In genomic region chr12:102629262-102629888, GRCh38 we compare ENCODE assay signal across 32 cellular contexts.
DNase-seq lines count a peak whose midpoint lies in the region; ATAC-seq, FAIRE-seq and TF ChIP-seq lines count a peak whose summit lies in the region.
"Had no signal": no experiment of that assay in that cellular context is flagged by ENCODE, and none has a peak within 500 bp of the region (broad histone marks: within the 10 kb centered on the region; RNA-seq: fewer than 3 reads in every experiment).

No MANE protein-coding gene starts in this region.

- H3K79me2 ChIP-seq in astrocyte (ENCODE audit: insufficient read depth, low read length) (no peaks in the 10 kb centered on the region), osteoblast (ENCODE audit: insufficient read depth, low read length) (no peaks in the 10 kb centered on the region)
- H3K79me2 ChIP-seq: hepatocyte had no signal

- H4K20me1 ChIP-seq in astrocyte (ENCODE audit: insufficient read depth, low read length) (no peaks in the 10 kb centered on the region), osteoblast (ENCODE audit: insufficient read depth, low read length) (no peaks in the 10 kb centered on the region)

- H3K4me1 ChIP-seq in astrocyte (ENCODE audit: insufficient read depth, low read length) = peaks cover 6% of the 10 kb centered on the region
- peaks cover 41% of the 10 kb centered on the region for H3K4me1 ChIP-seq in osteoblast (ENCODE audit: insufficient read depth, low read length)
- no peaks in the 10 kb centered on the region for H3K4me1 ChIP-seq in gastrocnemius medialis
- H3K4me1 ChIP-seq: Caco-2, esophagus squamous epithelium, suprapubic skin, upper lobe of left lung had no signal

- no peak overlapping the region for H2AFZ ChIP-seq in astrocyte (ENCODE audit: low read depth, low read length)
- peak overlapping the region; percentile 54 for H2AFZ ChIP-seq in osteoblast (ENCODE audit: low read length)
- H2AFZ ChIP-seq: hepatocyte had no signal

- intact Hi-C loops in gastrocnemius medialis (cut with DNase I; ENCODE audit: low total_unique reads) = no loop called here

- ATAC-seq in gastrocnemius medialis = no peak
- ATAC-seq: left colon; Panc1; stimulated activated naive B cell treated with anti-CD40 and anti-IgM and Interleukin-4, amounts not matched to agents 10 μg/mL and 1 μg/mL and 100 μg/mL, for 72 hours had no signal

- H3K4me3 ChIP-seq in astrocyte (ENCODE audit: insufficient read depth, low read depth, low read length) = no peak overlapping the region
- H3K4me3 ChIP-seq in osteoblast (ENCODE audit: insufficient read depth, low read length) = no peak overlapping the region
- H3K4me3 ChIP-seq in gastrocnemius medialis = no peak overlapping the region
- H3K4me3 ChIP-seq: esophagus squamous epithelium, hepatocyte, MG63, ovary, skin epidermis, suprapubic skin, upper lobe of left lung had no signal

- no peak for TF ChIP-seq POLR2A in gastrocnemius medialis (IDR thresholded peaks at IDR 0.05)

- peaks cover 6% of the 10 kb centered on the region for H3K9me3 ChIP-seq in astrocyte (ENCODE audit: insufficient read depth, low read depth, low read length)
- peaks cover 2% of the 10 kb centered on the region for H3K9me3 ChIP-seq in osteoblast (ENCODE audit: low read depth, low read length)
- H3K9me3 ChIP-seq in gastrocnemius medialis = no peaks in the 10 kb centered on the region
- H3K9me3 ChIP-seq: ovary had no signal

- H3K4me2 ChIP-seq in astrocyte (ENCODE audit: low read length) (no peak overlapping the region), osteoblast (ENCODE audit: insufficient read depth, low read length) (peak overlapping the region; percentile 41)
- H3K4me2 ChIP-seq: hepatocyte had no signal

- H3K9ac ChIP-seq in astrocyte (ENCODE audit: low read length) = no peak overlapping the region

- H3K27ac Mint-ChIP-seq in astrocyte (ENCODE audit: unreplicated experiment) = no peak overlapping the region
- H3K27ac Mint-ChIP-seq: activated CD4-positive, alpha-beta T cell treated with anti-CD3 and anti-CD28 coated beads, Interleukin-2, amount 10 ng/mL, durations not matched to agents 7 days and 5 days; activated naive CD8-positive, alpha-beta T cell treated with anti-CD3 and anti-CD28 coated beads, Interleukin-2, amount 10 ng/mL, durations not matched to agents 7 days and 5 days; activated T-cell treated with anti-CD3 and anti-CD28 coated beads, Interleukin-2, amount 50 U/mL, for 24 hours; CD14-positive monocyte; nephron progenitor cell; stimulated activated naive B cell treated with anti-CD40 and anti-IgM and Interleukin-4, amounts not matched to agents 10 μg/mL and 1 μg/mL and 100 μg/mL, for 72 hours had no signal

- DNase-seq in ELR (ENCODE audit: low read depth) (peak; percentile 56), M059J (ENCODE audit: low read depth) (peak; percentile 32), astrocyte (ENCODE audit: low read depth) (peak; percentile 20), osteoblast (ENCODE audit: insufficient read length, low spot score, missing footprints) (peak; percentile 4), HK-2 (ENCODE audit: unreplicated experiment) (no peak), DMS153 treated with DMSO at 0.1 percent for 48 hours (lab: John Stamatoyannopoulos, UW; ENCODE audit: unreplicated experiment) (no peak), gastrocnemius medialis (no peak)
- DNase-seq: activated CD4-positive, alpha-beta T cell treated with anti-CD3 and anti-CD28 coated beads, Interleukin-2, amount 10 ng/mL, durations not matched to agents 7 days and 5 days; activated gamma-delta T cell; activated naive CD8-positive, alpha-beta T cell treated with anti-CD3 and anti-CD28 coated beads, Interleukin-2, amount 10 ng/mL, durations not matched to agents 7 days and 5 days; activated T-cell treated with anti-CD3 and anti-CD28 coated beads, Interleukin-2, amount 50 U/mL, for 24 hours; Caco-2; DMS79; esophagus squamous epithelium; KBM-7; left colon; MG63; NCI-H1417; NCI-H2029; NCI-H524; nephron progenitor cell; ovary; SHP77 treated with DMSO at 0.1 percent for 48 hours; stimulated activated naive B cell treated with anti-CD40 and anti-IgM and Interleukin-4, amounts not matched to agents 10 μg/mL and 1 μg/mL and 100 μg/mL, for 72 hours; upper lobe of left lung had no signal

- H3K36me3 Mint-ChIP-seq in astrocyte (ENCODE audit: low read depth, unreplicated experiment) = no peaks in the 10 kb centered on the region
- H3K36me3 Mint-ChIP-seq: activated naive CD8-positive, alpha-beta T cell treated with anti-CD3 and anti-CD28 coated beads, Interleukin-2, amount 10 ng/mL, durations not matched to agents 7 days and 5 days; CD14-positive monocyte; stimulated activated naive B cell treated with anti-CD40 and anti-IgM and Interleukin-4, amounts not matched to agents 10 μg/mL and 1 μg/mL and 100 μg/mL, for 72 hours had no signal

- peaks cover 4% of the 10 kb centered on the region for H3K9me3 Mint-ChIP-seq in astrocyte (ENCODE audit: unreplicated experiment)
- H3K9me3 Mint-ChIP-seq: activated naive CD8-positive, alpha-beta T cell treated with anti-CD3 and anti-CD28 coated beads, Interleukin-2, amount 10 ng/mL, durations not matched to agents 7 days and 5 days had no signal

- H3K27ac ChIP-seq in astrocyte (ENCODE audit: low read depth, low read length) (no peak overlapping the region), osteoblast (ENCODE audit: low read depth, low read length) (peak overlapping the region; percentile 82), gastrocnemius medialis (no peak overlapping the region)
- H3K27ac ChIP-seq: esophagus squamous epithelium, hepatocyte, ovary, skin epidermis, suprapubic skin, upper lobe of left lung had no signal

- no peak overlapping the region for H3K4me3 Mint-ChIP-seq in astrocyte (ENCODE audit: unreplicated experiment)
- H3K4me3 Mint-ChIP-seq: activated CD4-positive, alpha-beta T cell treated with anti-CD3 and anti-CD28 coated beads, Interleukin-2, amount 10 ng/mL, durations not matched to agents 7 days and 5 days; activated naive CD8-positive, alpha-beta T cell treated with anti-CD3 and anti-CD28 coated beads, Interleukin-2, amount 10 ng/mL, durations not matched to agents 7 days and 5 days; activated T-cell treated with anti-CD3 and anti-CD28 coated beads, Interleukin-2, amount 50 U/mL, for 24 hours; CD14-positive monocyte; nephron progenitor cell; stimulated activated naive B cell treated with anti-CD40 and anti-IgM and Interleukin-4, amounts not matched to agents 10 μg/mL and 1 μg/mL and 100 μg/mL, for 72 hours had no signal

- in situ Hi-C loops in gastrocnemius medialis (cut with MboI; ENCODE audit: low sequenced_read_pairs in 4 of 4) = no loop called here

- H3K27me3 ChIP-seq in astrocyte (ENCODE audit: insufficient read depth, low read length) (no peaks in the 10 kb centered on the region), osteoblast (ENCODE audit: insufficient read depth, low read length) (no peaks in the 10 kb centered on the region), gastrocnemius medialis (no peaks in the 10 kb centered on the region)
- H3K27me3 ChIP-seq: esophagus squamous epithelium, hepatocyte, MG63, ovary, suprapubic skin, upper lobe of left lung had no signal

- H3K27me3 Mint-ChIP-seq in astrocyte (ENCODE audit: low read depth, unreplicated experiment) = no peaks in the 10 kb centered on the region
- H3K27me3 Mint-ChIP-seq: activated CD4-positive, alpha-beta T cell treated with anti-CD3 and anti-CD28 coated beads, Interleukin-2, amount 10 ng/mL, durations not matched to agents 7 days and 5 days; activated naive CD8-positive, alpha-beta T cell treated with anti-CD3 and anti-CD28 coated beads, Interleukin-2, amount 10 ng/mL, durations not matched to agents 7 days and 5 days; activated T-cell treated with anti-CD3 and anti-CD28 coated beads, Interleukin-2, amount 50 U/mL, for 24 hours; stimulated activated naive B cell treated with anti-CD40 and anti-IgM and Interleukin-4, amounts not matched to agents 10 μg/mL and 1 μg/mL and 100 μg/mL, for 72 hours had no signal

- FAIRE-seq in astrocyte (lab: Jason Lieb, UNC) = peak; percentile 29
- FAIRE-seq: endometrium, H1 had no signal

- H3K4me1 Mint-ChIP-seq in astrocyte (ENCODE audit: low read depth, unreplicated experiment) = peaks cover 12% of the 10 kb centered on the region
- H3K4me1 Mint-ChIP-seq: activated CD4-positive, alpha-beta T cell treated with anti-CD3 and anti-CD28 coated beads, Interleukin-2, amount 10 ng/mL, durations not matched to agents 7 days and 5 days; activated naive CD8-positive, alpha-beta T cell treated with anti-CD3 and anti-CD28 coated beads, Interleukin-2, amount 10 ng/mL, durations not matched to agents 7 days and 5 days; CD14-positive monocyte; nephron progenitor cell; stimulated activated naive B cell treated with anti-CD40 and anti-IgM and Interleukin-4, amounts not matched to agents 10 μg/mL and 1 μg/mL and 100 μg/mL, for 72 hours had no signal

- no peaks in the 10 kb centered on the region for H3K36me3 ChIP-seq in astrocyte (ENCODE audit: insufficient read depth, low read length)
- H3K36me3 ChIP-seq in osteoblast (ENCODE audit: insufficient read depth, low read length) = no peaks in the 10 kb centered on the region
- no peaks in the 10 kb centered on the region for H3K36me3 ChIP-seq in gastrocnemius medialis
- H3K36me3 ChIP-seq: esophagus squamous epithelium, MG63, ovary, suprapubic skin, upper lobe of left lung had no signal

- no peak for TF ChIP-seq CTCF in astrocyte (IDR thresholded peaks at IDR 0.05; ENCODE audit: insufficient read depth, low read depth, low read length)
- TF ChIP-seq CTCF in osteoblast (IDR thresholded peaks at IDR 0.05; ENCODE audit: extremely low read depth, low read depth, low read length) = no peak
- TF ChIP-seq CTCF in gastrocnemius medialis (IDR thresholded peaks at IDR 0.05 in 4 of 5, conservative IDR thresholded peaks at IDR 0.05 in 1 of 5) = no peak

Comparison
In these comparisons a context has a peak if more than half of its experiments do, and no peak if none do; other contexts are left out.
1. DNase-seq: peak in ELR (single experiment), M059J (single experiment), astrocyte (single experiment) and osteoblast (single experiment); none in HK-2 (single experiment), DMS153 treated with DMSO at 0.1 percent for 48 hours (single experiment) and gastrocnemius medialis (0 of 2).